In the genomic region with DNA sequence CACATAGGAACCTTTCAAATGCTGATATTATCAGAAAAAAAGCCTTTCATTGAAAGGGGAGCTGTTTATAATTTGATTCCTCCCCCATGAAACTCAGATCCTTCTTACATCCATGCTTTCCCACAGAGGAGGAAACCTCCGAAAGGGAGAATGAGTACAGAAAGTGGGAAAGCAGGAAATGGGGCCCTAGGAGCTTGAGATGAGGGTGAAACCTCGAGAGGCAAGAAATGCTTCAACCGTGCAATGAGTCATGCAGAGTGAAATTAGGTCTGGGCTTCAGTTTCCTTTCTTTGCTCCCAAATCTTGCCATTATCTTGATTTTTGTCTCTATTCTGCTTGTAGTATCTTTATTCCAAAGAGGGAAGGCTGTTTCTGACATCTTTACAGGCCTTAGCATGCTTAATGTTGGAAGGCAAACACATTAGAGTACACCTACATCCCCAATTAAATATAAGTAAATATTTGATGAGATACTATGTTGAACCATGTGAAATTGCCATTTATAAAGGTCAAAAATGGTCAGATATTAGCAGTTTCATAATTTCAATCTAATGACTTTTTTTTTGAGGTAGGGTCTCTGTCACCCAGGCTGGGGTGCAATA, we compare ENCODE assay signal across 17 cellular contexts.
DNase-seq lines count a peak whose midpoint lies in the region; ATAC-seq and TF ChIP-seq lines count a peak whose summit lies in the region.
"Had no signal": no experiment of that assay in that cellular context is flagged by ENCODE, and none has a peak within 500 bp of the region (broad histone marks: within the 10 kb centered on the region; RNA-seq: fewer than 3 reads in every experiment).

No MANE protein-coding gene starts in this region.

- no peak overlapping the region for H3K4me3 Mint-ChIP-seq in activated CD4-positive, alpha-beta T cell treated with anti-CD3 and anti-CD28 coated beads for 36 hours
- H3K4me3 Mint-ChIP-seq in stimulated activated effector memory CD8-positive, alpha-beta T cell treated with anti-CD3 and anti-CD28 coated beads, Interleukin-12 subunit alpha, Interleukin-12 subunit beta, amount 100 ng/mL, for 72 hours, result no peak overlapping the region
- H3K4me3 Mint-ChIP-seq in endothelial cell (ENCODE audit: unreplicated experiment), result no peak overlapping the region
- H3K4me3 Mint-ChIP-seq: activated naive CD8-positive, alpha-beta T cell treated with anti-CD3 and anti-CD28 coated beads for 36 hours; nephron had no signal

- DNase-seq in activated CD4-positive, alpha-beta T cell treated with anti-CD3 and anti-CD28 coated beads for 36 hours, result no peak
- no peak for DNase-seq in activated CD4-positive, alpha-beta T cell treated with anti-CD3 and anti-CD28 coated beads, Interleukin-2, amount 50 U/mL, for 1 hour
- DNase-seq in LHCN-M2 (ENCODE audit: low read depth), result peak; percentile 70
- DNase-seq in choroid plexus epithelial cell (ENCODE audit: low read depth), result peak; percentile 44
- DNase-seq in stimulated activated effector memory CD8-positive, alpha-beta T cell treated with anti-CD3 and anti-CD28 coated beads, Interleukin-12 subunit alpha, Interleukin-12 subunit beta, amount 100 ng/mL, for 72 hours (ENCODE audit: low spot score in 2 of 2), result no peak
- DNase-seq in DMS79 (lab: John Stamatoyannopoulos, UW), result no peak
- DNase-seq in putamen (ENCODE audit: low spot score), result no peak
- no peak for DNase-seq in endothelial cell (ENCODE audit: low spot score)
- DNase-seq: activated naive CD8-positive, alpha-beta T cell treated with anti-CD3 and anti-CD28 coated beads for 36 hours; cortex of kidney; left lung; NCI-H1092 treated with DMSO at 0.1 percent for 48 hours; NCI-H510A; tibial artery had no signal

- POLR2A ChIA-PET in activated CD4-positive, alpha-beta T cell treated with anti-CD3 and anti-CD28 coated beads for 36 hours (lab: Charles Lee), result no interaction called here

- H3K27ac Mint-ChIP-seq in activated CD4-positive, alpha-beta T cell treated with anti-CD3 and anti-CD28 coated beads for 36 hours, result no peak overlapping the region
- H3K27ac Mint-ChIP-seq in stimulated activated effector memory CD8-positive, alpha-beta T cell treated with anti-CD3 and anti-CD28 coated beads, Interleukin-12 subunit alpha, Interleukin-12 subunit beta, amount 100 ng/mL, for 72 hours, result no peak overlapping the region
- no peak overlapping the region for H3K27ac Mint-ChIP-seq in endothelial cell (ENCODE audit: unreplicated experiment)
- H3K27ac Mint-ChIP-seq: activated naive CD8-positive, alpha-beta T cell treated with anti-CD3 and anti-CD28 coated beads for 36 hours had no signal

- H3K4me3 ChIP-seq in choroid plexus epithelial cell (ENCODE audit: low read depth, low read length), result no peak overlapping the region
- H3K4me3 ChIP-seq: A549, left lung, tibial artery had no signal

- peaks cover 8% of the 10 kb centered on the region for H3K4me1 Mint-ChIP-seq in activated CD4-positive, alpha-beta T cell treated with anti-CD3 and anti-CD28 coated beads for 36 hours
- no peaks in the 10 kb centered on the region for H3K4me1 Mint-ChIP-seq in stimulated activated effector memory CD8-positive, alpha-beta T cell treated with anti-CD3 and anti-CD28 coated beads, Interleukin-12 subunit alpha, Interleukin-12 subunit beta, amount 100 ng/mL, for 72 hours
- H3K4me1 Mint-ChIP-seq in endothelial cell (ENCODE audit: unreplicated experiment), result peaks cover 13% of the 10 kb centered on the region
- H3K4me1 Mint-ChIP-seq: nephron had no signal

- H3K27me3 Mint-ChIP-seq in activated CD4-positive, alpha-beta T cell treated with anti-CD3 and anti-CD28 coated beads for 36 hours, result peaks cover 28% of the 10 kb centered on the region
- H3K27me3 Mint-ChIP-seq in endothelial cell (ENCODE audit: unreplicated experiment), result peaks cover 2% of the 10 kb centered on the region

- peaks cover 8% of the 10 kb centered on the region for H3K9me3 Mint-ChIP-seq in activated CD4-positive, alpha-beta T cell treated with anti-CD3 and anti-CD28 coated beads for 36 hours (ENCODE audit: low read depth)
- peaks cover 2% of the 10 kb centered on the region for H3K9me3 Mint-ChIP-seq in stimulated activated effector memory CD8-positive, alpha-beta T cell treated with anti-CD3 and anti-CD28 coated beads, Interleukin-12 subunit alpha, Interleukin-12 subunit beta, amount 100 ng/mL, for 72 hours
- H3K9me3 Mint-ChIP-seq in endothelial cell (ENCODE audit: unreplicated experiment), result no peaks in the 10 kb centered on the region

- intact Hi-C loops in activated CD4-positive, alpha-beta T cell treated with anti-CD3 and anti-CD28 coated beads for 36 hours (cut with DNase I, micrococcal nuclease), result no loop called here

- TF ChIP-seq CTCF in choroid plexus epithelial cell (conservative IDR thresholded peaks at IDR 0.05; ENCODE audit: low read depth, low read length) (no peak), endothelial cell (IDR thresholded peaks at IDR 0.05; ENCODE audit: unreplicated experiment) (no peak)

- ATAC-seq in activated CD4-positive, alpha-beta T cell treated with anti-CD3 and anti-CD28 coated beads for 36 hours, result peak; percentile 57
- ATAC-seq in stimulated activated effector memory CD8-positive, alpha-beta T cell treated with anti-CD3 and anti-CD28 coated beads, Interleukin-12 subunit alpha, Interleukin-12 subunit beta, amount 100 ng/mL, for 72 hours, result peak; percentile 55
- ATAC-seq: A549, left lung, Right ventricle myocardium inferior had no signal

- peaks cover 2% of the 10 kb centered on the region for H3K36me3 Mint-ChIP-seq in activated CD4-positive, alpha-beta T cell treated with anti-CD3 and anti-CD28 coated beads for 36 hours (ENCODE audit: low read depth)
- no peaks in the 10 kb centered on the region for H3K36me3 Mint-ChIP-seq in stimulated activated effector memory CD8-positive, alpha-beta T cell treated with anti-CD3 and anti-CD28 coated beads, Interleukin-12 subunit alpha, Interleukin-12 subunit beta, amount 100 ng/mL, for 72 hours
- peaks cover 16% of the 10 kb centered on the region for H3K36me3 Mint-ChIP-seq in endothelial cell (ENCODE audit: low read depth, unreplicated experiment)

- CTCF ChIA-PET in activated CD4-positive, alpha-beta T cell treated with anti-CD3 and anti-CD28 coated beads for 36 hours (lab: Charles Lee), result no interaction called here

Comparison
In these comparisons a context has a peak if more than half of its experiments do, and no peak if none do; other contexts are left out.
1. DNase-seq: peak in LHCN-M2 (single experiment) and choroid plexus epithelial cell (single experiment); none in activated CD4-positive, alpha-beta T cell treated with anti-CD3 and anti-CD28 coated beads for 36 hours (single experiment), activated CD4-positive, alpha-beta T cell treated with anti-CD3 and anti-CD28 coated beads, Interleukin-2, amount 50 U/mL, for 1 hour (single experiment), stimulated activated effector memory CD8-positive, alpha-beta T cell treated with anti-CD3 and anti-CD28 coated beads, Interleukin-12 subunit alpha, Interleukin-12 subunit beta, amount 100 ng/mL, for 72 hours (0 of 2), DMS79 (single experiment), putamen (single experiment) and endothelial cell (single experiment).